In genomic region chr1:164641353-164641730, GRCh38 we compare ENCODE assay signal across 1 cellular context.
TF ChIP-seq lines count a peak whose summit lies in the region.

No MANE protein-coding gene starts in this region.

TF ChIP-seq in H1, 55 proteins besides CTCF, POLR2A, EP300 and RAD21 (continued from another document):
- TF ChIP-seq CHD7 (IDR thresholded peaks at IDR 0.05; ENCODE audit: insufficient replicate concordance, low read length) (no peak), SP1 (IDR thresholded peaks at IDR 0.05; ENCODE audit: low read depth, low read length) (no peak), EZH2 (IDR thresholded peaks at IDR 0.05; ENCODE audit: low read depth, low read length, severe bottlenecking) (no peak), POLR2AphosphoS5 (IDR thresholded peaks at IDR 0.05; ENCODE audit: low read depth, low read length) (no peak), TBP (IDR thresholded peaks at IDR 0.05; ENCODE audit: low read depth, low read length) (no peak), JUN (IDR thresholded peaks at IDR 0.05; ENCODE audit: low read depth, low read length) (no peak), SRF (IDR thresholded peaks at IDR 0.05; ENCODE audit: low read depth, low read length) (no peak)
